ENCODE assay signal across 9 cellular contexts in genomic region chr11:14075118-14075601, GRCh38.
DNase-seq lines count a peak whose midpoint lies in the region; TF ChIP-seq lines count a peak whose summit lies in the region.
"Had no signal": no experiment of that assay in that cellular context is flagged by ENCODE, and none has a peak within 500 bp of the region (broad histone marks: within the 10 kb centered on the region; RNA-seq: fewer than 3 reads in every experiment).

No MANE protein-coding gene starts in this region.

- peaks cover 42 to 65% (median 44%) of the 10 kb centered on the region in 3 donors for H3K4me1 Mint-ChIP-seq in CD8-positive, alpha-beta memory T cell

- CTCF ChIA-PET in CD8-positive, alpha-beta memory T cell (lab: Charles Lee): interaction anchor here (1.2 kb wide), 1 partner anchor 112 kb away, joined by 4 read pairs; the partner anchor contains the start of gene SPON1

- peak overlapping the region; percentile 69 to 85 (median 82) for H3K4me3 Mint-ChIP-seq in CD8-positive, alpha-beta memory T cell

- H3K9me3 ChIP-seq in CD8-positive, alpha-beta memory T cell (ENCODE audit: low read length): no peaks in the 10 kb centered on the region
- H3K9me3 ChIP-seq in smooth muscle cell (replicated peaks; ENCODE audit: low read depth): no peaks in the 10 kb centered on the region

- no peaks in the 10 kb centered on the region for H3K9me3 Mint-ChIP-seq in CD8-positive, alpha-beta memory T cell

- H2AFZ ChIP-seq in smooth muscle cell (ENCODE audit: low read depth): no peak overlapping the region

- POLR2A ChIA-PET in CD8-positive, alpha-beta memory T cell (lab: Charles Lee): interaction anchor here (1.0 kb wide), 1 partner anchor 15 kb away, joined by 14 read pairs; no protein-coding TSS in a partner anchor

- peaks cover 11% of the 10 kb centered on the region for H3F3A ChIP-seq in smooth muscle cell (ENCODE audit: low read depth)

- no peak overlapping the region for H3K9ac ChIP-seq in smooth muscle cell (ENCODE audit: low read depth)

- DNase-seq in CD8-positive, alpha-beta memory T cell: peak; percentile 3 to 73 (median 61)
- peak in 4 of 5 experiments; percentile 14 to 84 (median 50) for DNase-seq in T-helper 2 cell
- peak; percentile 62 for DNase-seq in activated naive CD4-positive, alpha-beta T cell treated with anti-CD3 and anti-CD28 coated beads, Interleukin-2, amount 50 U/mL, for 16 hours
- DNase-seq in smooth muscle cell (lab: John Stamatoyannopoulos, UW; ENCODE audit: unreplicated experiment): no peak
- no peak for DNase-seq in dermis blood vessel endothelial cell
- DNase-seq in AML-193 (lab: John Stamatoyannopoulos, UW): no peak
- DNase-seq in NAMALWA (ENCODE audit: low spot score): no peak
- DNase-seq in pons (ENCODE audit: low spot score): no peak
- DNase-seq: glutamatergic neuron had no signal

- H3K27me3 ChIP-seq in CD8-positive, alpha-beta memory T cell (ENCODE audit: insufficient read depth, low read length, poor library complexity, severe bottlenecking): no peaks in the 10 kb centered on the region
- H3K27me3 ChIP-seq in smooth muscle cell (ENCODE audit: low read depth): no peaks in the 10 kb centered on the region

- peak overlapping the region; percentile 20 for H3K4me2 ChIP-seq in smooth muscle cell

- no peaks in the 10 kb centered on the region for H4K20me1 ChIP-seq in smooth muscle cell (ENCODE audit: low read depth)

- TF ChIP-seq CTCF in smooth muscle cell (IDR thresholded peaks at IDR 0.05; ENCODE audit: borderline replicate concordance, insufficient read depth, poor library complexity, severe bottlenecking): no peak

- peaks cover 1 to 9% of the 10 kb centered on the region in 2 donors for H3K27me3 Mint-ChIP-seq in CD8-positive, alpha-beta memory T cell

- no peak overlapping the region for H3K27ac ChIP-seq in CD8-positive, alpha-beta memory T cell (ENCODE audit: low read depth, low read length)
- peak overlapping the region; percentile 40 for H3K27ac ChIP-seq in smooth muscle cell (ENCODE audit: low read depth)

- peak overlapping the region; percentile 82 to 94 (median 90) for H3K27ac Mint-ChIP-seq in CD8-positive, alpha-beta memory T cell

- H3K79me2 ChIP-seq in smooth muscle cell (ENCODE audit: low read depth): no peaks in the 10 kb centered on the region

- H3K36me3 Mint-ChIP-seq in CD8-positive, alpha-beta memory T cell: peaks cover 0 to 2% (median 0%) of the 10 kb centered on the region in 3 donors

- whole genome bisulfite sequencing in smooth muscle cell (ENCODE audit: low lambda C conversion rate): 48% methylated on average over 7 of the region's 7 CpGs

- H3K4me3 ChIP-seq in CD8-positive, alpha-beta memory T cell (ENCODE audit: low read length): peak overlapping the region; percentile 38
- no peak overlapping the region for H3K4me3 ChIP-seq in smooth muscle cell

- peaks cover 63% of the 10 kb centered on the region for H3K4me1 ChIP-seq in CD8-positive, alpha-beta memory T cell (ENCODE audit: insufficient read depth, low read length)
- H3K4me1 ChIP-seq in smooth muscle cell (ENCODE audit: low read depth): peaks cover 40% of the 10 kb centered on the region

- H3K36me3 ChIP-seq in CD8-positive, alpha-beta memory T cell (ENCODE audit: insufficient read depth, low read length): no peaks in the 10 kb centered on the region
- no peaks in the 10 kb centered on the region for H3K36me3 ChIP-seq in smooth muscle cell (ENCODE audit: low read depth)

Comparison
In these comparisons a context has a peak if more than half of its experiments do, and no peak if none do; other contexts are left out.
1. DNase-seq: peak in CD8-positive, alpha-beta memory T cell (5 of 5), T-helper 2 cell (4 of 5) and activated naive CD4-positive, alpha-beta T cell treated with anti-CD3 and anti-CD28 coated beads, Interleukin-2, amount 50 U/mL, for 16 hours (single experiment); none in smooth muscle cell (single experiment), dermis blood vessel endothelial cell (single experiment), AML-193 (0 of 2), NAMALWA (single experiment) and pons (single experiment).